15 cellular contexts compared by ENCODE assay signal in the genomic region with DNA sequence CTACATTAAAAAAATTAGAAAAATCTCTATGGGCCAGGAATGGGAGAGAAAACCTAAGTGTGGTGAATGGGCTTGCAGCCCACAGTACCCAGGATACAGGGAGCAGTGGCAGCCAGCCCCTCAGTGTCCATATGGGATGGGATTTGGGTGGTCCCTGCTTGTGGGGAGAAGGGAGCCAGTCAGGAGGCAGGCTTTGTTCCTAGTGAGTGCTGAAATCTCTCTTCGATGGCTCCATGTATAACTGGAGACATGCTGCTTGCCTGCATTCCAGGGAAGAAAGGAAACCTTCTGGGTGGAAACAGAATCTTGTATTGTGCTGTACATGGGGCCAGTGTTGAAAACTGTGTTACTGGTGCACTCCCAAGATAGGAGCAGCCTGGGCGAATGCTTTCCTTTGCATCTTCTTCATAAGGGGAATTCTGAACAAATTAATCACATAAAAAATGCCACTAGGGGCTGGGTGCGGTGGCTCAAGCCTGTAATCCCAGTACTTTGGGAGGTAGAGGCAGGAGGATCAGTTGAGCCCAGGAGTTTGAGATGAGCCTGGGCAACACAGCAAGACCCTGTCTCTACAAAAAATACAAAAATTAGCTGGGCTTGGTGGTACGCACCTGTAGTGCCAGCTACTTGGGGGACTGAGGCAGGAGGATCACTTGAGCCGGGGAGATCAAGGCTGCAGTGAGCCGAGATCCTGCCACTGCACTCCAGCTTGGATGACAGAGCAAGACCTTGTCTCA. TPM values are rescaled to one million over a fixed set of nuclear protein-coding genes. Genes with fewer than 3 reads are reported as not detected.
DNase-seq lines count a peak whose midpoint lies in the region; ATAC-seq, FAIRE-seq and TF ChIP-seq lines count a peak whose summit lies in the region.
"Had no signal": no experiment of that assay in that cellular context is flagged by ENCODE, and none has a peak within 500 bp of the region (broad histone marks: within the 10 kb centered on the region; RNA-seq: fewer than 3 reads in every experiment).

No MANE protein-coding gene starts in this region.

- H3K4me2 ChIP-seq in keratinocyte (ENCODE audit: control insufficient read depth, extremely low read depth, insufficient read depth, low read depth, low read length) (peak overlapping the region; percentile 55), skeletal muscle satellite cell (ENCODE audit: low read length) (peak overlapping the region; percentile 68)

- no peak overlapping the region for H3K27ac ChIP-seq in HEK293 (ENCODE audit: extremely low read depth, low read depth, low read length)
- no peak overlapping the region for H3K27ac ChIP-seq in keratinocyte (ENCODE audit: control insufficient read depth, insufficient read depth, low read length)
- H3K27ac ChIP-seq in psoas muscle = no peak overlapping the region
- H3K27ac ChIP-seq: ascending aorta, C4-2B had no signal

- H3K36me3 ChIP-seq in HEK293 (ENCODE audit: control insufficient read depth in 2 of 2, insufficient read depth in 1 of 2, low read length in 2 of 2) = peaks cover 0 to 33% of the 10 kb centered on the region in 2 experiments; a peak in 2 of 3 replicates
- H3K36me3 ChIP-seq in keratinocyte (ENCODE audit: control insufficient read depth in 2 of 2, extremely low read depth in 1 of 2, insufficient read depth in 2 of 2, low read length in 2 of 2) = no peaks in the 10 kb centered on the region
- peaks cover 3% of the 10 kb centered on the region for H3K36me3 ChIP-seq in skeletal muscle satellite cell (ENCODE audit: insufficient read depth, low read length)
- H3K36me3 ChIP-seq in psoas muscle (ENCODE audit: insufficient read depth in 1 of 2, low read depth in 1 of 2) = peaks cover 0 to 24% of the 10 kb centered on the region in 2 donors

- H3K27me3 ChIP-seq in keratinocyte (ENCODE audit: control insufficient read depth, extremely low read depth, insufficient read depth, low read length) (no peaks in the 10 kb centered on the region), skeletal muscle satellite cell (ENCODE audit: control insufficient read depth, insufficient read depth, low read length) (no peaks in the 10 kb centered on the region), psoas muscle (ENCODE audit: insufficient read depth in 3 of 3, low read length in 2 of 3) (no peaks in the 10 kb centered on the region)
- H3K27me3 ChIP-seq: ascending aorta had no signal

- no peak overlapping the region for H2AFZ ChIP-seq in keratinocyte (ENCODE audit: control insufficient read depth, low read length)

- CTCF ChIA-PET in HEK293 (lab: Yijun Ruan, JAX) = interaction anchor here (0.6 kb wide), 2 partner anchors 519 to 761 kb away, joined by 3 read pairs; no protein-coding TSS in a partner anchor

- dilution Hi-C loops in keratinocyte (cut with MboI; ENCODE audit: extremely low pct_ligation_motif_present, low sequenced_read_pairs) = no loop called here

- no peak overlapping the region for H3K4me3 ChIP-seq in HEK293 (ENCODE audit: low read depth, low read length)
- H3K4me3 ChIP-seq in keratinocyte (ENCODE audit: control insufficient read depth in 2 of 3, extremely low read depth in 1 of 3, insufficient read depth in 2 of 3, low read depth in 1 of 3, low read length in 3 of 3) = no peak overlapping the region
- H3K4me3 ChIP-seq in skeletal muscle satellite cell (ENCODE audit: low read length) = no peak overlapping the region
- H3K4me3 ChIP-seq in psoas muscle = no peak overlapping the region
- H3K4me3 ChIP-seq: ascending aorta had no signal

- intact Hi-C loops in psoas muscle (cut with DNase I) = no loop called here

- WGBS in psoas muscle, 3 donors = 76 to 83% (median 83%) methylated on average over 6 of the region's 6 CpGs

- no peaks in the 10 kb centered on the region for H3K9me1 ChIP-seq in keratinocyte (ENCODE audit: control insufficient read depth, extremely low read depth, insufficient read depth, low read length)

- POLR2A ChIA-PET in HEK293 (lab: Yijun Ruan, JAX) = no interaction called here

- TF ChIP-seq CTCF in HEK293 (tag by site-specific recombination; IDR thresholded peaks at IDR 0.05) (no peak), keratinocyte (optimal IDR thresholded peaks at IDR 0.05 in 1 of 3, IDR thresholded peaks at IDR 0.05 in 1 of 3, conservative IDR thresholded peaks at IDR 0.05 in 1 of 3; ENCODE audit: extremely low read depth in 1 of 3, insufficient read depth in 2 of 3, low read length in 3 of 3) (no peak), psoas muscle (IDR thresholded peaks at IDR 0.05) (no peak), GM10266 (IDR thresholded peaks at IDR 0.05; ENCODE audit: control insufficient read depth, insufficient read depth, low read depth, missing control alignments) (no peak)

- no peak for DNase-seq in keratinocyte (ENCODE audit: low read depth, low spot score)
- no peak for DNase-seq in psoas muscle
- DNase-seq in DMS79 treated with DMSO at 0.1 percent for 48 hours (lab: John Stamatoyannopoulos, UW) = no peak
- no peak for DNase-seq in GM10266 (ENCODE audit: extremely low spot score)
- DNase-seq: activated CD8-positive, alpha-beta T cell treated with anti-CD3 and anti-CD28 coated beads, Interleukin-2, amount 10 ng/mL, durations not matched to agents 7 days and 5 days; KBM-7; midbrain; occipital lobe; stimulated activated CD4-positive, alpha-beta T cell treated with anti-CD3 and anti-CD28 coated beads, Interleukin-12 subunit alpha, Interleukin-12 subunit beta, amount 100 ng/mL, for 4 hours; stimulated activated naive CD8-positive, alpha-beta T cell treated with anti-CD3 and anti-CD28 coated beads, Interleukin-15, Interleukin-2, amounts not matched to agents 100 U/mL and 50 U/mL, for 24 hours had no signal

- H3K4me1 ChIP-seq in HEK293 (ENCODE audit: control insufficient read depth, insufficient read depth, low read length) (no peaks in the 10 kb centered on the region), keratinocyte (ENCODE audit: control insufficient read depth, extremely low read depth, insufficient read depth, low read length) (peaks cover 13% of the 10 kb centered on the region), skeletal muscle satellite cell (ENCODE audit: control insufficient read depth, insufficient read depth, low read length) (peaks cover 17% of the 10 kb centered on the region), psoas muscle (no peaks in the 10 kb centered on the region)

- ATAC-seq in SK-N-SH treated with all-trans-retinoic acid at 6 μM for 48 hours (peak; percentile 15; the same call in 1 of the 3 replicates), psoas muscle (no peak)
- ATAC-seq: activated CD8-positive, alpha-beta T cell treated with anti-CD3 and anti-CD28 coated beads, Interleukin-2, amount 10 ng/mL, durations not matched to agents 7 days and 5 days; stimulated activated naive CD8-positive, alpha-beta T cell treated with anti-CD3 and anti-CD28 coated beads, Interleukin-15, Interleukin-2, amounts not matched to agents 100 U/mL and 50 U/mL, for 24 hours had no signal

- no peak for FAIRE-seq in keratinocyte (lab: Jason Lieb, UNC)

- no peaks in the 10 kb centered on the region for H4K20me1 ChIP-seq in keratinocyte (ENCODE audit: control insufficient read depth, extremely low read depth, insufficient read depth, low read length)

- no peaks in the 10 kb centered on the region for H3K9me3 ChIP-seq in HEK293 (ENCODE audit: control insufficient read depth, insufficient read depth, low read depth, low read length)
- no peaks in the 10 kb centered on the region for H3K9me3 ChIP-seq in keratinocyte (ENCODE audit: control insufficient read depth, low read depth, low read length)
- no peaks in the 10 kb centered on the region for H3K9me3 ChIP-seq in skeletal muscle satellite cell (replicated peaks; ENCODE audit: low read length)
- no peaks in the 10 kb centered on the region for H3K9me3 ChIP-seq in psoas muscle
- H3K9me3 ChIP-seq: ascending aorta had no signal

- H3K79me2 ChIP-seq in keratinocyte (ENCODE audit: control insufficient read depth, insufficient read depth, low read length) = no peaks in the 10 kb centered on the region

- H3K9ac ChIP-seq in keratinocyte (ENCODE audit: control insufficient read depth, extremely low read depth, insufficient read depth, low read length) = no peak overlapping the region
- H3K9ac ChIP-seq in skeletal muscle satellite cell (ENCODE audit: low read depth, low read length) = no peak overlapping the region

TF ChIP-seq in HEK293, 187 proteins besides CTCF, POLR2A, EP300 and RAD21:
- no peak for TF ChIP-seq ZNF561 (tag by site-specific recombination; IDR thresholded peaks at IDR 0.05; ENCODE audit: borderline replicate concordance)
- TF ChIP-seq ZNF121 (tag by site-specific recombination; IDR thresholded peaks at IDR 0.05) = 0 out of 2 replicates have a peak, but pooled peaks have one; percentile 24
- TF ChIP-seq ZNF311 (tag by site-specific recombination; IDR thresholded peaks at IDR 0.05; ENCODE audit: borderline replicate concordance) = no peak

RNA-seq across cellular contexts. Expression of a gene that starts 36.0 kb away (rescaled TPM):
- polyA plus RNA-seq in keratinocyte (4.3 to 6.4 TPM (median 5.4 TPM) in 3 replicates), psoas muscle (10 to 100 TPM; 14.5 to 31.4 (median 17.4) TPM)
- 2.4 TPM for polyA plus RNA-seq in keratinocyte (2011; ENCODE audit: low read depth)
- 2.9 and 5.1 TPM in 2 replicates for polyA plus RNA-seq in keratinocyte (2011; cell fraction: cytosol; rRNA removed)
- polyA plus RNA-seq in keratinocyte (2011; cell fraction: nucleus; rRNA removed) = 10.8 and 15.2 TPM in 2 replicates
- 8.9 and 9.2 TPM in 2 replicates for polyA plus RNA-seq in keratinocyte (2012; ENCODE audit: low replicate concordance)
- polyA minus RNA-seq in keratinocyte = 11.0 to 19.3 TPM (median 12.7 TPM) in 3 replicates
- polyA minus RNA-seq in keratinocyte (2011; cell fraction: cytosol; rRNA and poly(A)+ RNA removed) = 25.9 TPM
- polyA minus RNA-seq in keratinocyte (2011; cell fraction: nucleus; rRNA and poly(A)+ RNA removed) = 26.5 and 27.2 TPM in 2 replicates
- total RNA-seq in skeletal muscle satellite cell (2012; rRNA removed) = 9.4 and 20.3 TPM in 2 replicates
- total RNA-seq in psoas muscle = 10 to 100 TPM; 22.5 to 51.4 (median 28.6) TPM

RNA-seq across cellular contexts. Expression of a gene that starts 41.6 kb away (rescaled TPM):
- 20.7 to 29.9 TPM (median 23.0 TPM) in 3 replicates for polyA plus RNA-seq in keratinocyte
- 11.5 TPM for polyA plus RNA-seq in keratinocyte (2011; ENCODE audit: low read depth)
- polyA plus RNA-seq in keratinocyte (2011; cell fraction: cytosol; rRNA removed) = 15.7 and 26.5 TPM in 2 replicates
- polyA plus RNA-seq in keratinocyte (2011; cell fraction: nucleus; rRNA removed) = 22.4 and 28.5 TPM in 2 replicates
- 24.1 and 26.0 TPM in 2 replicates for polyA plus RNA-seq in keratinocyte (2012; ENCODE audit: low replicate concordance)
- 20.2 to 34.1 TPM (median 25.2 TPM) in 3 replicates for polyA minus RNA-seq in keratinocyte
- polyA minus RNA-seq in keratinocyte (2011; cell fraction: cytosol; rRNA and poly(A)+ RNA removed) = 14.4 TPM
- polyA minus RNA-seq in keratinocyte (2011; cell fraction: nucleus; rRNA and poly(A)+ RNA removed) = 11.6 and 13.1 TPM in 2 replicates
- 34.0 and 35.8 TPM in 2 replicates for total RNA-seq in skeletal muscle satellite cell (2012; rRNA removed)
- total RNA-seq in psoas muscle = 10 to 100 TPM; 22.7 to 42.6 (median 34.1) TPM
- polyA plus RNA-seq in psoas muscle = 10 to 100 TPM; 25.7 to 38.8 (median 36.8) TPM
